In genomic region chr2:158823838-158824237, GRCh38 we compare ENCODE assay signal across 27 cellular contexts. TPM values are rescaled to one million over a fixed set of nuclear protein-coding genes. Genes with fewer than 3 reads are reported as not detected.
DNase-seq lines count a peak whose midpoint lies in the region; ATAC-seq and TF ChIP-seq lines count a peak whose summit lies in the region.
"Had no signal": no experiment of that assay in that cellular context is flagged by ENCODE, and none has a peak within 500 bp of the region (broad histone marks: within the 10 kb centered on the region; RNA-seq: fewer than 3 reads in every experiment).

No MANE protein-coding gene starts in this region.

- no peak overlapping the region for H3K27ac ChIP-seq in effector memory CD4-positive, alpha-beta T cell (ENCODE audit: insufficient read depth, low read length, poor library complexity, severe bottlenecking)
- H3K27ac ChIP-seq: BLaER1 had no signal

- intact Hi-C loops in sciatic nerve (cut with DNase I), result no loop called here

- H3K36me3 Mint-ChIP-seq in nephron (ENCODE audit: low read depth), result no peaks in the 10 kb centered on the region
- H3K36me3 Mint-ChIP-seq: CD14-positive monocyte; CD4-positive, alpha-beta memory T cell; CD4-positive, CD25-positive, alpha-beta regulatory T cell; CD8-positive, alpha-beta memory T cell had no signal

- no peaks in the 10 kb centered on the region for H3K36me3 ChIP-seq in adipocyte (ENCODE audit: control insufficient read depth, insufficient read depth, low read length, severe bottlenecking)
- no peaks in the 10 kb centered on the region for H3K36me3 ChIP-seq in effector memory CD4-positive, alpha-beta T cell (ENCODE audit: control insufficient read depth, insufficient read depth, low read length)
- H3K36me3 ChIP-seq: BE2C, BLaER1 had no signal

- no peak overlapping the region for H3K4me3 ChIP-seq in adipocyte (ENCODE audit: low read length)
- H3K4me3 ChIP-seq in effector memory CD4-positive, alpha-beta T cell (ENCODE audit: insufficient read depth, low read depth, low read length, poor library complexity, severe bottlenecking), result no peak overlapping the region
- H3K4me3 ChIP-seq: BLaER1, GM12878 had no signal

- peak overlapping the region; percentile 17 for H3K9ac ChIP-seq in adipocyte (ENCODE audit: low read length)
- H3K9ac ChIP-seq: BLaER1 had no signal

- TF ChIP-seq CTCF in nephron (IDR thresholded peaks at IDR 0.05; ENCODE audit: unreplicated experiment in 3 of 3), result no peak

- H3K27ac Mint-ChIP-seq in nephron, result peak overlapping the region; percentile 4 to 57 (median 6)
- H3K27ac Mint-ChIP-seq: CD14-positive monocyte; CD4-positive, alpha-beta memory T cell; CD4-positive, CD25-positive, alpha-beta regulatory T cell; CD8-positive, alpha-beta memory T cell had no signal

- peaks cover 48% of the 10 kb centered on the region for H3K4me1 Mint-ChIP-seq in nephron
- H3K4me1 Mint-ChIP-seq: CD14-positive monocyte; CD4-positive, alpha-beta memory T cell; CD8-positive, alpha-beta memory T cell had no signal

- no peaks in the 10 kb centered on the region for H3K9me3 Mint-ChIP-seq in nephron
- H3K9me3 Mint-ChIP-seq: CD4-positive, alpha-beta memory T cell; CD8-positive, alpha-beta memory T cell had no signal

- H3K27me3 ChIP-seq in adipocyte (replicated peaks; ENCODE audit: control insufficient read depth, insufficient read depth, low read length), result peaks cover 4% of the 10 kb centered on the region
- no peaks in the 10 kb centered on the region for H3K27me3 ChIP-seq in effector memory CD4-positive, alpha-beta T cell (replicated peaks; ENCODE audit: control insufficient read depth, insufficient read depth, low read length, poor library complexity, severe bottlenecking)
- H3K27me3 ChIP-seq: BE2C, BLaER1 had no signal

- peak; percentile 79 for ATAC-seq in left lobe of liver
- ATAC-seq in sciatic nerve, result peak; percentile 57
- ATAC-seq: GM12878 had no signal

- no peaks in the 10 kb centered on the region for H3K9me3 ChIP-seq in adipocyte (ENCODE audit: control insufficient read depth, low read length)
- H3K9me3 ChIP-seq in effector memory CD4-positive, alpha-beta T cell (ENCODE audit: control insufficient read depth, low read length), result no peaks in the 10 kb centered on the region
- H3K9me3 ChIP-seq: BE2C, BLaER1 had no signal

- no peak overlapping the region for H3K4me3 Mint-ChIP-seq in nephron
- H3K4me3 Mint-ChIP-seq: CD14-positive monocyte; CD4-positive, alpha-beta memory T cell; CD4-positive, CD25-positive, alpha-beta regulatory T cell; CD8-positive, alpha-beta memory T cell had no signal

- DNase-seq in adipocyte (ENCODE audit: low read depth), result no peak
- DNase-seq in left lobe of liver (ENCODE audit: low spot score), result no peak
- DNase-seq in sciatic nerve (ENCODE audit: low spot score), result no peak
- DNase-seq in NCI-H146 treated with DMSO at 0.1 percent for 48 hours (lab: John Stamatoyannopoulos, UW; ENCODE audit: unreplicated experiment), result no peak
- DNase-seq in NCI-H2029 (lab: John Stamatoyannopoulos, UW), result no peak
- no peak for DNase-seq in NCI-H2196 treated with DMSO at 0.1 percent for 48 hours (lab: John Stamatoyannopoulos, UW; ENCODE audit: unreplicated experiment)
- no peak for DNase-seq in effector memory CD4-positive, alpha-beta T cell
- DNase-seq: 8988T; ACHN; BE2C; C1 segment of cervical spinal cord; CD4-positive, alpha-beta memory T cell; CD4-positive, CD25-positive, alpha-beta regulatory T cell; CD8-positive, alpha-beta memory T cell; COR-L47; DMS 273 treated with DMSO at 0.1 percent for 48 hours; DMS153; DMS53; DND-41; EL; GDM1 had no signal

- H3K4me1 ChIP-seq in adipocyte (ENCODE audit: control insufficient read depth, insufficient read depth, low read length), result peaks cover 31% of the 10 kb centered on the region
- H3K4me1 ChIP-seq in effector memory CD4-positive, alpha-beta T cell (ENCODE audit: control insufficient read depth, insufficient read depth, low read length, poor library complexity, severe bottlenecking), result no peaks in the 10 kb centered on the region
- H3K4me1 ChIP-seq: BE2C had no signal

- no peaks in the 10 kb centered on the region for H3K27me3 Mint-ChIP-seq in nephron (ENCODE audit: low read depth)

RNA-seq across cellular contexts. Expression of gene DAPL1, which starts 28.7 kb away (rescaled TPM):
- total RNA-seq in left lobe of liver, result not detected
- not detected for total RNA-seq in sciatic nerve
- total RNA-seq: CD4-positive, alpha-beta memory T cell; CD4-positive, CD25-positive, alpha-beta regulatory T cell; CD8-positive, alpha-beta memory T cell; Daoy; G401; GM12878 had no signal
